8 cellular contexts compared by ENCODE assay signal in the genomic region with DNA sequence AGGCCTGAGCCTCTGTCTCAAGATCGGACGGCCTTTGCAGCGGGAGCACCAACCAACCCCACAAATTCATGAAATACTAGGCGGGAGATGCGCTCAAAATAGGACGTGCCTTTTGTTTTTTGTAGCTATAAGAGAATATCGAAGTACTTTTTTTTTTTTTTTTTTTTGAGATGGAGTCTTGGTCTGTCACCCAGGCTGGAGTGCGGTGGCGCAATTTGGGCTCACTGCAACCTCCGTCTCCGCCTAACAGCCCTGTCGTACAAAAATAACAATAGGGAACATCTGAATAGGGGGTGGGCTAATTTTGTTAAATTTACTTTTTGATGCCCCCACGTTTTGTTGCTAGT. TPM values are rescaled to one million over a fixed set of nuclear protein-coding genes. Genes with fewer than 3 reads are reported as not detected.
DNase-seq lines count a peak whose midpoint lies in the region; FAIRE-seq and TF ChIP-seq lines count a peak whose summit lies in the region.

No MANE protein-coding gene starts in this region.

- peak overlapping the region; percentile 69 for H3K4me3 Mint-ChIP-seq in Calu3 (ENCODE audit: low read depth, unreplicated experiment)
- peak overlapping the region; percentile 75 for H3K4me3 Mint-ChIP-seq in activated CD4-positive, alpha-beta memory T cell treated with anti-CD3 and anti-CD28 coated beads, Interleukin-2, amount 10 ng/mL, durations not matched to agents 7 days and 5 days
- H3K4me3 Mint-ChIP-seq in immature natural killer cell: peak overlapping the region; percentile 78 to 87 (median 79)

- no peaks in the 10 kb centered on the region for H3K27me3 Mint-ChIP-seq in Calu3 (ENCODE audit: unreplicated experiment)
- peaks cover 49% of the 10 kb centered on the region for H3K27me3 Mint-ChIP-seq in activated CD4-positive, alpha-beta memory T cell treated with anti-CD3 and anti-CD28 coated beads, Interleukin-2, amount 10 ng/mL, durations not matched to agents 7 days and 5 days
- peaks cover 10 to 18% (median 14%) of the 10 kb centered on the region in 3 donors for H3K27me3 Mint-ChIP-seq in immature natural killer cell (ENCODE audit: low read depth in 3 of 3)

- H3K36me3 ChIP-seq in tibial artery: no peaks in the 10 kb centered on the region

- H3K4me1 ChIP-seq in tibial artery: peaks cover 0 to 9% (median 4%) of the 10 kb centered on the region in 4 donors

- no peak for FAIRE-seq in urothelium cell line (lab: Jason Lieb, UNC)

- H3K9me3 ChIP-seq in tibial artery: no peaks in the 10 kb centered on the region

- H3K4me3 ChIP-seq in HFF-Myc (replicated peaks; ENCODE audit: low read depth, low read length) (peak overlapping the region; percentile 52), tibial artery (peak overlapping the region; percentile 72 to 76)

- DNase-seq in Calu3 (no peak), HFF-Myc (ENCODE audit: extremely low read depth, low read depth) (no peak), immature natural killer cell (no peak), tibial artery (no peak), GM10266 (ENCODE audit: extremely low spot score) (no peak), EL (no peak), urothelium cell line (ENCODE audit: low spot score) (no peak)
- no peak for DNase-seq in activated CD4-positive, alpha-beta memory T cell treated with anti-CD3 and anti-CD28 coated beads, Interleukin-2, amount 10 ng/mL, durations not matched to agents 7 days and 5 days

- TF ChIP-seq CTCF in Calu3 (IDR thresholded peaks at IDR 0.05; ENCODE audit: unreplicated experiment) (no peak), HFF-Myc (IDR thresholded peaks at IDR 0.05; ENCODE audit: low read depth, low read length, missing control alignments) (no peak), tibial artery (IDR thresholded peaks at IDR 0.05) (no peak), GM10266 (IDR thresholded peaks at IDR 0.05; ENCODE audit: control insufficient read depth, insufficient read depth, low read depth, missing control alignments) (no peak)

- BruUV-seq in Calu3 (replicated peaks; lab: Mats Ljungman, UMichigan): no TSS peak

- H3K27ac ChIP-seq in tibial artery: peak overlapping the region; percentile 91 to 97

- H3K27ac Mint-ChIP-seq in Calu3 (ENCODE audit: unreplicated experiment) (no peak overlapping the region), immature natural killer cell (peak overlapping the region in 1 of 6 donors; percentile 37)
- H3K27ac Mint-ChIP-seq in activated CD4-positive, alpha-beta memory T cell treated with anti-CD3 and anti-CD28 coated beads, Interleukin-2, amount 10 ng/mL, durations not matched to agents 7 days and 5 days: peak overlapping the region; percentile 62

- H3K36me3 Mint-ChIP-seq in Calu3 (ENCODE audit: insufficient read depth, unreplicated experiment) (peaks cover 23% of the 10 kb centered on the region), immature natural killer cell (no peaks in the 10 kb centered on the region)
- H3K36me3 Mint-ChIP-seq in activated CD4-positive, alpha-beta memory T cell treated with anti-CD3 and anti-CD28 coated beads, Interleukin-2, amount 10 ng/mL, durations not matched to agents 7 days and 5 days (ENCODE audit: low read depth): peaks cover 4% of the 10 kb centered on the region

- POLR2A ChIA-PET in activated CD4-positive, alpha-beta memory T cell treated with anti-CD3 and anti-CD28 coated beads, Interleukin-2, amount 10 ng/mL, durations not matched to agents 7 days and 5 days (lab: Charles Lee): interaction anchor here (0.6 to 1.3 kb wide), 4 partner anchors 13 to 96 kb away, joined by 3 to 5 read pairs (median 3); partner anchors contain the start of gene RIPK1

- H3K4me1 Mint-ChIP-seq in Calu3 (ENCODE audit: low read depth, unreplicated experiment) (peaks cover 18% of the 10 kb centered on the region), immature natural killer cell (peaks cover 14 to 15% of the 10 kb centered on the region in 2 donors)
- peaks cover 30% of the 10 kb centered on the region for H3K4me1 Mint-ChIP-seq in activated CD4-positive, alpha-beta memory T cell treated with anti-CD3 and anti-CD28 coated beads, Interleukin-2, amount 10 ng/mL, durations not matched to agents 7 days and 5 days

- CTCF ChIA-PET in Calu3 (lab: Charles Lee): interaction anchor here (1.2 kb wide), 1 partner anchor 46 kb away, joined by 4 read pairs; no protein-coding TSS in a partner anchor
- CTCF ChIA-PET in activated CD4-positive, alpha-beta memory T cell treated with anti-CD3 and anti-CD28 coated beads, Interleukin-2, amount 10 ng/mL, durations not matched to agents 7 days and 5 days (lab: Charles Lee): no interaction called here

- intact Hi-C loops in Calu3 (cut with micrococcal nuclease; ENCODE audit: unreplicated experiment) (loop anchor here (5.0 kb wide), 1 partner anchor 44 kb away; no protein-coding TSS in a partner anchor), tibial artery (cut with DNase I; ENCODE audit: low total_unique reads) (no loop called here)

- no peaks in the 10 kb centered on the region for H3K27me3 ChIP-seq in tibial artery

- H3K9me3 Mint-ChIP-seq in Calu3 (ENCODE audit: low read depth, unreplicated experiment) (no peaks in the 10 kb centered on the region), immature natural killer cell (no peaks in the 10 kb centered on the region)
- H3K9me3 Mint-ChIP-seq in activated CD4-positive, alpha-beta memory T cell treated with anti-CD3 and anti-CD28 coated beads, Interleukin-2, amount 10 ng/mL, durations not matched to agents 7 days and 5 days: no peaks in the 10 kb centered on the region

RNA-seq across cellular contexts. Expression of gene TUBB2A, which starts 5.9 kb away (rescaled TPM):
- total RNA-seq in Calu3 (2022): 16.0 and 17.6 TPM in 2 replicates
- total RNA-seq in activated CD4-positive, alpha-beta memory T cell treated with anti-CD3 and anti-CD28 coated beads, Interleukin-2, amount 10 ng/mL, durations not matched to agents 7 days and 5 days: 1 to 10 TPM; 2.5 to 3.6 TPM
- 1 to 10 TPM; 1.4 to 3.8 (median 2.9) TPM for polyA plus RNA-seq in immature natural killer cell

RNA-seq across cellular contexts. Expression of gene BPHL, which starts 44.7 kb away (rescaled TPM):
- total RNA-seq in Calu3 (2022): 15.1 and 18.4 TPM in 2 replicates
- total RNA-seq in activated CD4-positive, alpha-beta memory T cell treated with anti-CD3 and anti-CD28 coated beads, Interleukin-2, amount 10 ng/mL, durations not matched to agents 7 days and 5 days: 1 to 10 TPM; 7.3 to 9.2 TPM
- 1 to 10 TPM; 7.5 to 9.7 (median 9.1) TPM for polyA plus RNA-seq in immature natural killer cell
